ENCODE assay signal across 8 cellular contexts in the genomic region with DNA sequence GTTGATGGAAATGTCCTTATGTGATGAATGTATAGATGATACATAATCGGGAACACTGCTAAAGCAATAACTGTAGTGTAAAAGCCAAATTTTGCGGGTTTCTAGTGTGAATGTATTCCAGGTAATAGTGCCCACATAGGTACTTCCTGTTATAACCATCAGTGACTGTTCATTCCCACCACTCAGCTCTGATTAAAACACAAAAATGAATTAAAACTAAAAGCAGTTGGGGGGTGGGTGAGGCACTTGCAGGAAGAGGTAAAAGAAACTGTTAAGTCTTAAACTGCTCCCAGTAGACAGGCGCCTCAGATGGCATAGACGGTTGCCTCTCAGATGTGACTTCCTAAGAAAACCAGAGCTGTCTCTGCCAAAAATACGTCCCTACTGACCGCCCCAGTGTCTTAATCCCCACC.
A peak's percentile ranks its signal among the peaks of the same experiment; 100 is the strongest.
DNase-seq lines count a peak whose midpoint lies in the region; ATAC-seq, FAIRE-seq and TF ChIP-seq lines count a peak whose summit lies in the region.

No MANE protein-coding gene starts in this region.

- FAIRE-seq in H54 (lab: Jason Lieb, UNC), result no peak

- peaks cover 46% of the 10 kb centered on the region for H3K4me1 Mint-ChIP-seq in stimulated activated naive CD8-positive, alpha-beta T cell treated with anti-CD3 and anti-CD28 coated beads, Interleukin-15, amount 100 ng/mL, for 72 hours

- H3K9me3 ChIP-seq in iPS-15b (ENCODE audit: control insufficient read depth, insufficient read depth, low read length), result no peaks in the 10 kb centered on the region

- peaks cover 4 to 8% of the 10 kb centered on the region in 2 donors for H3K9me3 Mint-ChIP-seq in stimulated activated naive CD8-positive, alpha-beta T cell treated with anti-CD3 and anti-CD28 coated beads, Interleukin-15, amount 100 ng/mL, for 72 hours

- TF ChIP-seq POLR2A in H54 (IDR thresholded peaks at IDR 0.05; ENCODE audit: low read depth, low read length), result no peak

- peak overlapping the region; percentile 85 for H3K4me3 ChIP-seq in iPS-15b (ENCODE audit: low read depth, low read length)

- H3K9ac ChIP-seq in iPS-15b (ENCODE audit: low read depth, low read length), result no peak overlapping the region

- H3K27me3 ChIP-seq in iPS-15b (ENCODE audit: control insufficient read depth, insufficient read depth, low read length), result no peaks in the 10 kb centered on the region

- peak overlapping the region in 1 of 2 donors; percentile 93 for H3K27ac Mint-ChIP-seq in stimulated activated naive CD8-positive, alpha-beta T cell treated with anti-CD3 and anti-CD28 coated beads, Interleukin-15, amount 100 ng/mL, for 72 hours

- H3K4me1 ChIP-seq in iPS-15b (ENCODE audit: control insufficient read depth, insufficient read depth, low read length), result peaks cover 4% of the 10 kb centered on the region

- peak overlapping the region; percentile 85 to 95 for H3K4me3 Mint-ChIP-seq in stimulated activated naive CD8-positive, alpha-beta T cell treated with anti-CD3 and anti-CD28 coated beads, Interleukin-15, amount 100 ng/mL, for 72 hours

- peak; percentile 45 for DNase-seq in NCI-H2171 treated with DMSO at 0.1 percent for 48 hours (lab: John Stamatoyannopoulos, UW)
- DNase-seq in NCI-H2171 (lab: John Stamatoyannopoulos, UW), result no peak
- peak; percentile 36 for DNase-seq in activated CD4-positive, alpha-beta T cell treated with anti-CD3 and anti-CD28 coated beads for 48 hours
- DNase-seq in stimulated activated naive CD8-positive, alpha-beta T cell treated with anti-CD3 and anti-CD28 coated beads, Interleukin-15, amount 100 ng/mL, for 72 hours, result peak in 1 of 2 donors; percentile 25
- DNase-seq in H54 (ENCODE audit: insufficient read length, low spot score), result no peak

- no peaks in the 10 kb centered on the region for H3K27me3 Mint-ChIP-seq in stimulated activated naive CD8-positive, alpha-beta T cell treated with anti-CD3 and anti-CD28 coated beads, Interleukin-15, amount 100 ng/mL, for 72 hours

- H3K36me3 ChIP-seq in iPS-15b (ENCODE audit: control insufficient read depth, insufficient read depth, low read length), result no peaks in the 10 kb centered on the region

- peak; percentile 51 for ATAC-seq in stimulated activated naive CD8-positive, alpha-beta T cell treated with anti-CD3 and anti-CD28 coated beads, Interleukin-15, amount 100 ng/mL, for 72 hours
- ATAC-seq in GM21447 (IDR thresholded peaks at IDR 0.05; ENCODE audit: unreplicated experiment) (no peak), HG03439 (IDR thresholded peaks at IDR 0.05; ENCODE audit: unreplicated experiment) (no peak)

Comparison
In these comparisons a context has a peak if more than half of its experiments do, and no peak if none do; other contexts are left out.
1. DNase-seq: peak in NCI-H2171 treated with DMSO at 0.1 percent for 48 hours (single experiment) and activated CD4-positive, alpha-beta T cell treated with anti-CD3 and anti-CD28 coated beads for 48 hours (single experiment); none in NCI-H2171 (single experiment) and H54 (single experiment).